24 cellular contexts compared by ENCODE assay signal in genomic region chr1:178660484-178660883, GRCh38.
"Had no signal": no experiment of that assay in that cellular context is flagged by ENCODE, and none has a peak within 500 bp of the region (broad histone marks: within the 10 kb centered on the region; RNA-seq: fewer than 3 reads in every experiment).

No MANE protein-coding gene starts in this region.

- H3K9me3 Mint-ChIP-seq: activated naive CD4-positive, alpha-beta T cell treated with anti-CD3 and anti-CD28 coated beads, Interleukin-2, amount 50 U/mL, for 24 hours; brain; neural progenitor cell; type B pancreatic cell had no signal

- H3K36me3 ChIP-seq: lower lobe of right lung, neural progenitor cell, sigmoid colon, vagina had no signal

- FAIRE-seq: endometrium, kidney had no signal

- H3K27me3 Mint-ChIP-seq: brain; dendritic cell treated with granulocyte-macrophage colony-stimulating factor and Interleukin-4, amounts not matched to agents 40 ng/mL and 50 ng/mL, for 4 days had no signal

- H3K27ac Mint-ChIP-seq: activated naive CD4-positive, alpha-beta T cell treated with anti-CD3 and anti-CD28 coated beads, Interleukin-2, amount 50 U/mL, for 24 hours; dendritic cell treated with granulocyte-macrophage colony-stimulating factor and Interleukin-4, amounts not matched to agents 40 ng/mL and 50 ng/mL, for 4 days; naive thymus-derived CD4-positive, alpha-beta T cell; neural progenitor cell; type B pancreatic cell had no signal

- H3K4me3 Mint-ChIP-seq: activated naive CD4-positive, alpha-beta T cell treated with anti-CD3 and anti-CD28 coated beads, Interleukin-2, amount 50 U/mL, for 24 hours; brain; dendritic cell treated with granulocyte-macrophage colony-stimulating factor and Interleukin-4, amounts not matched to agents 40 ng/mL and 50 ng/mL, for 4 days; naive thymus-derived CD4-positive, alpha-beta T cell; neural progenitor cell; type B pancreatic cell had no signal

- H3K27me3 ChIP-seq: neural progenitor cell, sigmoid colon, testis, vagina had no signal

- H3K27ac ChIP-seq: lower lobe of right lung, neural progenitor cell, sigmoid colon, testis, vagina had no signal

- H3K9me3 ChIP-seq: lower lobe of right lung, sigmoid colon, testis, vagina had no signal

- H3K4me1 ChIP-seq: lower lobe of right lung, sigmoid colon, testis, vagina had no signal

- H2AFZ ChIP-seq: neural progenitor cell had no signal

- H3K9ac ChIP-seq: neural progenitor cell had no signal

- DNase-seq: activated CD4-positive, alpha-beta T cell treated with anti-CD3 and anti-CD28 coated beads for 4 hours; activated CD4-positive, alpha-beta T cell treated with anti-CD3 and anti-CD28 coated beads, Interleukin-2, amount 50 U/mL, for 48 hours; activated CD4-positive, CD25-positive, alpha-beta regulatory T cell; activated gamma-delta T cell treated with Interleukin-2 at 50 U/mL for 16 hours; aorta; effector CD4-positive, alpha-beta T cell; foreskin fibroblast; kidney; lower lobe of right lung; naive thymus-derived CD4-positive, alpha-beta T cell; posterior cingulate gyrus; sigmoid colon; stimulated activated CD4-positive, alpha-beta T cell treated with anti-CD3 and anti-CD28 coated beads, Interleukin-15, amount 100 ng/mL, for 24 hours; stimulated activated naive CD4-positive, alpha-beta T cell; testis had no signal

- ATAC-seq: left lobe of liver; lower lobe of right lung; naive thymus-derived CD4-positive, alpha-beta T cell had no signal

- H3K4me1 Mint-ChIP-seq: activated naive CD4-positive, alpha-beta T cell treated with anti-CD3 and anti-CD28 coated beads, Interleukin-2, amount 50 U/mL, for 24 hours had no signal

- H3K4me2 ChIP-seq: neural progenitor cell, smooth muscle cell had no signal

- H3K4me3 ChIP-seq: lower lobe of right lung, neural progenitor cell, sigmoid colon, smooth muscle cell, testis, vagina had no signal
